ENCODE assay signal across 1 cellular context in the genomic region with DNA sequence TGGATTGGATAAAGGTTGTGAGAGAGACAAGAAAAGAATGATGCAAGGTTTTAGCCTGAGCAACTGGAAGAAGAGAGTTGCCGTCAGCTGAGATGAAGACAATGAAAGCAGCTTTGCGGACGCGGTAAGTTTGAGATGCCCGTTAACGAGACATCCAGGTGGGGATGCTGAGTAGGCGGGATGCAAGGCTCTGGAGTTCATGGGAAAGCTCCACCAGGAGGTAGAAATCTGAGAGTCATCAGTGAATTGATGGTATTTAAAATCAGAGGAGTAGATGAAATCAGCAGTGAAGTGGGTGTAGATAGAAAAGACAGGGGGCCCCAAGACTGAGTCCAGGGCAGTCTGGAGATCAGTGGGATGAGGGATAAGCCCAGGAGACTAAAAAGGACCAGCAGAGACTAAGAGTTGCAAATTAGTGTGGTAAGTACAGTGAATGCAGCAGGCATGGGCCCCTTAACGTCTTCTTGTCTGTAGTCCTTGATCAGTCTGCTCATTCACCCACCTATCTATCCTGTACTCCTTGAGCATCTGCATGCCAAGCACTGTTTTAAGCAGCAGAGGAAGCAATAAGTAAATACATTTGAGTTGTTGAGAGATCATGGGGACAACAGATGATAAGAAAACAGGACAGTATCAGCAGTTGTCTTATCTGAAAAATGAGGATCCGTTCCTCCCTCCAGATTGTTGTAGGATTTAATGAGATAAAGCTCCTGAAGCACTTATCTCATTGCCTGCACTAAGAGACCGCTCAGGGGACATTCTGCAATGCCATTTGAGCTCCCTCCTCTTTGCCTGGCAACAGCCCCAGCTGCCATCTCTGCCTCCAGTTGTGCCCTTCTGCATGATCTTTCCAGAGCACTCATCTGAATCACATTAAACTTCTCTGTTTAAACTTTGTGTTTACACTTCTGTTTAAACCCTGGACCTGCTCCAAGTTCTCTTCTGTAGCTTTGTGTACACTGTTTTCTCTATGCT.
TF ChIP-seq lines count a peak whose summit lies in the region.

No MANE protein-coding gene starts in this region.

TF ChIP-seq in WTC11, 78 proteins besides CTCF, POLR2A, EP300 and RAD21 (continued from another document):
- TF ChIP-seq, protein P1, sequence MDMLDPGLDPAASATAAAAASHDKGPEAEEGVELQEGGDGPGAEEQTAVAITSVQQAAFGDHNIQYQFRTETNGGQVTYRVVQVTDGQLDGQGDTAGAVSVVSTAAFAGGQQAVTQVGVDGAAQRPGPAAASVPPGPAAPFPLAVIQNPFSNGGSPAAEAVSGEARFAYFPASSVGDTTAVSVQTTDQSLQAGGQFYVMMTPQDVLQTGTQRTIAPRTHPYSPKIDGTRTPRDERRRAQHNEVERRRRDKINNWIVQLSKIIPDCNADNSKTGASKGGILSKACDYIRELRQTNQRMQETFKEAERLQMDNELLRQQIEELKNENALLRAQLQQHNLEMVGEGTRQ (CRISPR knock-in tag; IDR thresholded peaks at IDR 0.05), result no peak
TF ChIP-seq in WTC11: peak in this region for 0.
